8 cellular contexts compared by ENCODE assay signal in the genomic region with DNA sequence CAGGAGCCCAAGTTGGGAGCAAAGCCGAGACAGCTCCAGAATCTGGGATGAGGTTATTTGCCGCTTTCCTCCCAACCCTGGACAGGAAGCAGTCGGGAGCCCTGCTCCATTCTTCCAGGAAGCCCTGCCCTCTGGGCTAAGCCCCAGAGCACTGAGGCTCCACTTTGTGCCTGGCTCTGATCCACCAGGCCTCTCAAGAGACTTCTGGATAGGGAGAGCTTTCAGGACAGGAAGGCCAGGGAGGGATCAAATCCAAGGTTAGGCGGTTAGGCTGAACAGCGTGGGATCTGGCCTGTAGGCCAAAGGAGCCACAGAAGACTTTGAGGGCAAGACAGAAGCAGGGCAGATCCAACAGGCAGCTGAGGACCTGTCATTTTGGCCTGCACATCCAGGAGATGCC. TPM values are rescaled to one million over a fixed set of nuclear protein-coding genes. Genes with fewer than 3 reads are reported as not detected.
DNase-seq lines count a peak whose midpoint lies in the region; ATAC-seq, FAIRE-seq and TF ChIP-seq lines count a peak whose summit lies in the region.

No MANE protein-coding gene starts in this region.

- peak overlapping the region; percentile 72 to 99 (median 82) for H3K4me3 Mint-ChIP-seq in naive thymus-derived CD8-positive, alpha-beta T cell

- peak overlapping the region; percentile 54 for H3K9ac ChIP-seq in endothelial cell of umbilical vein (replicated peaks; ENCODE audit: extremely low read depth, insufficient read depth, low read length)

- peak overlapping the region; percentile 94 for H3K4me2 ChIP-seq in OCI-LY7 (ENCODE audit: low read length)
- peak overlapping the region; percentile 83 for H3K4me2 ChIP-seq in endothelial cell of umbilical vein (ENCODE audit: insufficient read depth, low read length)

- DNase-seq in ELR (ENCODE audit: low read depth) (peak; percentile 36), OCI-LY7 (ENCODE audit: low spot score) (no peak), endothelial cell of umbilical vein (ENCODE audit: low read depth, low spot score) (peak; percentile 53), NCI-H128 (lab: John Stamatoyannopoulos, UW; ENCODE audit: unreplicated experiment) (no peak), LoVo (ENCODE audit: low spot score) (no peak)
- DNase-seq in naive thymus-derived CD8-positive, alpha-beta T cell: no peak

- H3K27me3 ChIP-seq in endothelial cell of umbilical vein (ENCODE audit: control insufficient read depth in 2 of 2, insufficient read depth in 2 of 2, low read length in 2 of 2): no peaks in the 10 kb centered on the region

- H3K4me3 ChIP-seq in OCI-LY7 (ENCODE audit: low read depth, low read length, poor library complexity, severe bottlenecking) (peak overlapping the region; percentile 97), endothelial cell of umbilical vein (replicated peaks in 1 of 3; ENCODE audit: insufficient read depth in 1 of 3, low read depth in 1 of 3, low read length in 3 of 3) (peak overlapping the region in 2 of 3 experiments; percentile 51 to 67)

- no peaks in the 10 kb centered on the region for H3K9me3 ChIP-seq in OCI-LY7 (ENCODE audit: low read length)
- H3K9me3 ChIP-seq in endothelial cell of umbilical vein (replicated peaks; ENCODE audit: control insufficient read depth, insufficient read depth, low read length): no peaks in the 10 kb centered on the region

- H3K9me2 ChIP-seq in OCI-LY7 (ENCODE audit: insufficient read depth, low read length): no peaks in the 10 kb centered on the region

- H2AFZ ChIP-seq in OCI-LY7 (ENCODE audit: low read length) (peak overlapping the region; percentile 83; the same call in 1 of the 2 replicates), endothelial cell of umbilical vein (ENCODE audit: low read depth, low read length) (peak overlapping the region; percentile 9)

- H3K79me2 ChIP-seq in OCI-LY7 (ENCODE audit: insufficient read depth, low read depth, low read length) (peaks cover 14% of the 10 kb centered on the region; the same call in 1 of the 2 replicates), endothelial cell of umbilical vein (ENCODE audit: control insufficient read depth, insufficient read depth, low read length) (peaks cover 17% of the 10 kb centered on the region)

- peaks cover 0 to 10% (median 0%) of the 10 kb centered on the region in 3 donors for H3K36me3 Mint-ChIP-seq in naive thymus-derived CD8-positive, alpha-beta T cell

- H3K4me1 ChIP-seq in OCI-LY7 (ENCODE audit: insufficient read depth, low read length, poor library complexity, severe bottlenecking) (peaks cover 31% of the 10 kb centered on the region), endothelial cell of umbilical vein (ENCODE audit: control insufficient read depth, extremely low read depth, insufficient read depth, low read length) (peaks cover 56% of the 10 kb centered on the region)

- POLR2A ChIA-PET in OCI-LY7 (lab: Charles Lee) (no interaction called here), endothelial cell of umbilical vein (lab: Charles Lee) (no interaction called here)
- POLR2A ChIA-PET in naive thymus-derived CD8-positive, alpha-beta T cell (lab: Charles Lee): interaction anchor here (1.1 to 3.2 kb wide), 3 partner anchors 9 to 40 kb away, joined by 4 to 13 read pairs (median 6); no protein-coding TSS in a partner anchor

- H3K27ac ChIP-seq in OCI-LY7 (ENCODE audit: low read depth, low read length, poor library complexity, severe bottlenecking) (no peak overlapping the region), endothelial cell of umbilical vein (ENCODE audit: insufficient read depth, low read depth, low read length) (peak overlapping the region; percentile 4)

- no peaks in the 10 kb centered on the region for H3K9me1 ChIP-seq in endothelial cell of umbilical vein (replicated peaks; ENCODE audit: control insufficient read depth, extremely low read depth, insufficient read depth, low read length)

- peaks cover 24 to 63% (median 47%) of the 10 kb centered on the region in 4 donors for H3K4me1 Mint-ChIP-seq in naive thymus-derived CD8-positive, alpha-beta T cell

- no peak for ATAC-seq in naive thymus-derived CD8-positive, alpha-beta T cell
- ATAC-seq in GM21447 (IDR thresholded peaks at IDR 0.05; ENCODE audit: unreplicated experiment) (no peak), GM18511 (IDR thresholded peaks at IDR 0.05; ENCODE audit: unreplicated experiment) (no peak)

- intact Hi-C loops in OCI-LY7 (cut with micrococcal nuclease; ENCODE audit: unreplicated experiment) (loop anchor here (5.0 to 10.0 kb wide), 2 partner anchors 474 to 1759 kb away; a partner anchor contains a TSS), endothelial cell of umbilical vein (cut with micrococcal nuclease) (no loop called here)

- CTCF ChIA-PET in OCI-LY7 (lab: Charles Lee; ENCODE audit: unreplicated experiment) (no interaction called here), endothelial cell of umbilical vein (lab: Charles Lee) (interaction anchor here (0.8 to 7.0 kb wide), 11 partner anchors 9 to 54 kb away, joined by 3 to 53 read pairs (median 4); no protein-coding TSS in a partner anchor)

- dilution Hi-C loops in endothelial cell of umbilical vein (cut with MboI; ENCODE audit: extremely low pct_ligation_motif_present, low sequenced_read_pairs): no loop called here

- H3K9me3 Mint-ChIP-seq in naive thymus-derived CD8-positive, alpha-beta T cell: no peaks in the 10 kb centered on the region

- peak; percentile 97 for FAIRE-seq in endothelial cell of umbilical vein (lab: Jason Lieb, UNC)

- peak overlapping the region in 6 of 10 donors; percentile 13 to 80 (median 74) for H3K27ac Mint-ChIP-seq in naive thymus-derived CD8-positive, alpha-beta T cell

- H3K27me3 Mint-ChIP-seq in naive thymus-derived CD8-positive, alpha-beta T cell: no peaks in the 10 kb centered on the region

- peak; percentile 45 for TF ChIP-seq POLR2A in endothelial cell of umbilical vein (IDR thresholded peaks at IDR 0.05; ENCODE audit: low read depth, low read length)

- H3K36me3 ChIP-seq in OCI-LY7 (ENCODE audit: insufficient read depth, low read length) (no peaks in the 10 kb centered on the region), endothelial cell of umbilical vein (ENCODE audit: control insufficient read depth in 2 of 2, extremely low read depth in 1 of 2, insufficient read depth in 2 of 2, low read length in 2 of 2) (no peaks in the 10 kb centered on the region)

- no peaks in the 10 kb centered on the region for H4K20me1 ChIP-seq in OCI-LY7 (ENCODE audit: insufficient read depth, low read length)
- H4K20me1 ChIP-seq in endothelial cell of umbilical vein (replicated peaks; ENCODE audit: control insufficient read depth, extremely low read depth, insufficient read depth, low read length): no peaks in the 10 kb centered on the region

- no peak for TF ChIP-seq CTCF in OCI-LY7 (conservative IDR thresholded peaks at IDR 0.05; ENCODE audit: low read length)
- no peak for TF ChIP-seq CTCF in endothelial cell of umbilical vein (IDR thresholded peaks at IDR 0.05; ENCODE audit: extremely low read depth in 1 of 2, insufficient read depth in 1 of 2, low read depth in 1 of 2, low read length in 2 of 2)

- BruUV-seq in OCI-LY7 (replicated peaks; lab: Mats Ljungman, UMichigan): no TSS peak
- BruUV-seq in endothelial cell of umbilical vein (replicated peaks; lab: Mats Ljungman, UMichigan): TSS peak; percentile 36

TF ChIP-seq in endothelial cell of umbilical vein, 7 proteins besides CTCF, POLR2A, EP300 and RAD21:
- TF ChIP-seq EZH2 (IDR thresholded peaks at IDR 0.05; ENCODE audit: borderline replicate concordance, low read depth, low read length, severe bottlenecking): no peak
- TF ChIP-seq POLR2AphosphoS5 (IDR thresholded peaks at IDR 0.05; ENCODE audit: insufficient read depth, low read depth, low read length): peak; percentile 25

RNA-seq across cellular contexts. Expression of a gene that starts 0.8 kb away (rescaled TPM):
- total RNA-seq in OCI-LY7 (2014; rRNA removed; shearing (Covaris generic)): 5.7 and 8.0 TPM in 2 replicates
- total RNA-seq in OCI-LY7 (2022) (8.9 and 10.0 TPM in 2 replicates), endothelial cell of umbilical vein (12.4 and 12.9 TPM in 2 replicates)
- polyA plus RNA-seq in endothelial cell of umbilical vein: 15.4 and 16.7 TPM in 2 replicates
- polyA plus RNA-seq in endothelial cell of umbilical vein (2011; cell fraction: cytosol; rRNA removed): 11.6 and 15.3 TPM in 2 replicates
- 12.1 and 12.5 TPM in 2 replicates for polyA plus RNA-seq in endothelial cell of umbilical vein (2011; cell fraction: nucleus; rRNA removed)
- polyA plus RNA-seq in endothelial cell of umbilical vein (2012): 6.2 and 6.9 TPM in 2 replicates
- polyA minus RNA-seq in endothelial cell of umbilical vein: 10.3 and 10.5 TPM in 2 replicates
- 2.0 TPM for polyA minus RNA-seq in endothelial cell of umbilical vein (2011; cell fraction: cytosol; rRNA and poly(A)+ RNA removed)
- 2.3 and 2.5 TPM in 2 replicates for polyA minus RNA-seq in endothelial cell of umbilical vein (2011; cell fraction: nucleus; rRNA and poly(A)+ RNA removed)
- total RNA-seq in naive thymus-derived CD8-positive, alpha-beta T cell: 10 to 100 TPM; 10.4 to 10.8 TPM
- 10 to 100 TPM in 2 of 3 donors, 1 to 10 TPM in 1; 9.6 to 15.6 (median 12.6) TPM for polyA plus RNA-seq in naive thymus-derived CD8-positive, alpha-beta T cell

RNA-seq across cellular contexts. Expression of a gene that starts 3.3 kb away (rescaled TPM):
- total RNA-seq in OCI-LY7 (2014; rRNA removed; shearing (Covaris generic)): 9.6 and 16.9 TPM in 2 replicates
- 26.1 and 28.1 TPM in 2 replicates for total RNA-seq in OCI-LY7 (2022)
- 77.4 and 79.6 TPM in 2 replicates for total RNA-seq in endothelial cell of umbilical vein
- polyA plus RNA-seq in endothelial cell of umbilical vein: 30.4 and 32.2 TPM in 2 replicates
- polyA plus RNA-seq in endothelial cell of umbilical vein (2011; cell fraction: cytosol; rRNA removed): 25.0 and 30.4 TPM in 2 replicates
- polyA plus RNA-seq in endothelial cell of umbilical vein (2011; cell fraction: nucleus; rRNA removed): 48.2 and 54.1 TPM in 2 replicates
- 50.1 and 59.6 TPM in 2 replicates for polyA plus RNA-seq in endothelial cell of umbilical vein (2012)
- 25.2 and 25.4 TPM in 2 replicates for polyA minus RNA-seq in endothelial cell of umbilical vein
- polyA minus RNA-seq in endothelial cell of umbilical vein (2011; cell fraction: cytosol; rRNA and poly(A)+ RNA removed): 15.3 TPM
- polyA minus RNA-seq in endothelial cell of umbilical vein (2011; cell fraction: nucleus; rRNA and poly(A)+ RNA removed): 23.1 and 27.4 TPM in 2 replicates
- total RNA-seq in naive thymus-derived CD8-positive, alpha-beta T cell: 10 to 100 TPM; 53.1 to 57.9 TPM
- 10 to 100 TPM; 12.2 to 26.9 (median 19.7) TPM for polyA plus RNA-seq in naive thymus-derived CD8-positive, alpha-beta T cell

Comparison
In these comparisons a context has a peak if more than half of its experiments do, and no peak if none do; other contexts are left out.
1. DNase-seq: peak in ELR (single experiment) and endothelial cell of umbilical vein (single experiment); none in OCI-LY7 (single experiment), naive thymus-derived CD8-positive, alpha-beta T cell (0 of 10), NCI-H128 (single experiment) and LoVo (single experiment).